Comparison of ENCODE assay signal across 17 cellular contexts in the genomic region with DNA sequence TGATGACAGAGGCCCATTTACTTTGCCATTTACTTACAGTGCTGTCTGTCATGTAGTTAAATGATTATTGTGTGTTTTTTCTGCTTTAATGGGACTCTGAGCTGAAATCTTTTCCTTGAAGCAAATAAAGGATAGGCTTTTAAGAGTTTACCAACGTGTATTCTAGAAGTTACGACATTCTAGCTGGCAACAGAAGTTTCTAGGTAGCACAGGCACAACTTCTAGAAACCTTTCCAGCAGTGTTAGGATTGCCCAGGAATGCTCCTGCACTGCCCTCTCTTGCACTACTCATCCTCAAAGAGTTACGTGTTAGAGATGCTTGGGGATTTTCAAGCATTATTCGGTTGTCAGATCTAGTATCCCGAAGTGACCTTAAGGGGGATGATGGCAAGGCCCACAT. TPM values are rescaled to one million over a fixed set of nuclear protein-coding genes. Genes with fewer than 3 reads are reported as not detected.
DNase-seq lines count a peak whose midpoint lies in the region; ATAC-seq and TF ChIP-seq lines count a peak whose summit lies in the region.
"Had no signal": no experiment of that assay in that cellular context is flagged by ENCODE, and none has a peak within 500 bp of the region (broad histone marks: within the 10 kb centered on the region; RNA-seq: fewer than 3 reads in every experiment).

No MANE protein-coding gene starts in this region.

- no peaks in the 10 kb centered on the region for H3K9me3 ChIP-seq in cardiac muscle cell (ENCODE audit: low read depth)
- H3K9me3 ChIP-seq in left ventricle myocardium inferior (replicated peaks): no peaks in the 10 kb centered on the region
- no peaks in the 10 kb centered on the region for H3K9me3 ChIP-seq in left lung
- H3K9me3 ChIP-seq in psoas muscle: no peaks in the 10 kb centered on the region
- no peaks in the 10 kb centered on the region for H3K9me3 ChIP-seq in GM23248 (ENCODE audit: low read depth)
- H3K9me3 ChIP-seq: A549 had no signal

- no peaks in the 10 kb centered on the region for H3F3A ChIP-seq in GM23248 (ENCODE audit: insufficient read depth)

- no peaks in the 10 kb centered on the region for H4K20me1 ChIP-seq in GM23248 (ENCODE audit: insufficient read depth)

- peaks cover 9% of the 10 kb centered on the region; the same call in 1 of the 2 replicates for H3K79me2 ChIP-seq in GM23248 (ENCODE audit: insufficient read depth)

- H3K4me2 ChIP-seq in GM23248 (ENCODE audit: unreplicated experiment): no peak overlapping the region
- H3K4me2 ChIP-seq: A549 had no signal

- no peaks in the 10 kb centered on the region for H3K27me3 ChIP-seq in cardiac muscle cell
- no peaks in the 10 kb centered on the region for H3K27me3 ChIP-seq in left ventricle myocardium inferior (ENCODE audit: low read depth)
- H3K27me3 ChIP-seq in left lung: no peaks in the 10 kb centered on the region
- H3K27me3 ChIP-seq in psoas muscle (ENCODE audit: insufficient read depth in 3 of 3, low read length in 2 of 3): no peaks in the 10 kb centered on the region
- no peaks in the 10 kb centered on the region for H3K27me3 ChIP-seq in GM23248 (replicated peaks; ENCODE audit: insufficient read depth)

- H3K36me3 ChIP-seq in cardiac muscle cell (peaks cover 41% of the 10 kb centered on the region), left ventricle myocardium inferior (peaks cover 62% of the 10 kb centered on the region), left lung (peaks cover 0 to 100% of the 10 kb centered on the region in 2 donors), psoas muscle (ENCODE audit: insufficient read depth in 1 of 2, low read depth in 1 of 2) (peaks cover 10 to 91% of the 10 kb centered on the region in 2 donors), GM23248 (ENCODE audit: low read depth) (peaks cover 61% of the 10 kb centered on the region)

- no peaks in the 10 kb centered on the region for H3K9me2 ChIP-seq in GM23248 (ENCODE audit: insufficient read depth)

- in situ Hi-C loops in GM23248 (cut with MboI): no loop called here

- H3K27ac ChIP-seq in cardiac muscle cell (peak overlapping the region; percentile 52), left ventricle myocardium inferior (replicated peaks) (no peak overlapping the region), left lung (peak overlapping the region in 1 of 2 donors; percentile 54), psoas muscle (no peak overlapping the region), GM23248 (no peak overlapping the region)
- H3K27ac ChIP-seq: 22Rv1, A549, C4-2B, HL-60 had no signal

- no peak overlapping the region for H3K9ac ChIP-seq in GM23248

- intact Hi-C loops in left ventricle myocardium inferior (cut with micrococcal nuclease): no loop called here
- intact Hi-C loops in left lung (cut with DNase I): no loop called here
- intact Hi-C loops in psoas muscle (cut with DNase I): no loop called here

- peak; percentile 91 for ATAC-seq in left lung
- ATAC-seq in psoas muscle: peak in 3 of 4 donors; percentile 33 to 65 (median 54)
- no peak for ATAC-seq in HG03460 (IDR thresholded peaks at IDR 0.05; ENCODE audit: unreplicated experiment)
- ATAC-seq in GM19328 (IDR thresholded peaks at IDR 0.05; ENCODE audit: unreplicated experiment): no peak
- ATAC-seq: A549 had no signal

- no peak overlapping the region for H2AFZ ChIP-seq in GM23248

- H3K4me1 ChIP-seq in cardiac muscle cell (ENCODE audit: low read depth) (peaks cover 5% of the 10 kb centered on the region), left ventricle myocardium inferior (peaks cover 19% of the 10 kb centered on the region), left lung (no peaks in the 10 kb centered on the region), psoas muscle (peaks cover 4% of the 10 kb centered on the region), GM23248 (ENCODE audit: insufficient read depth) (no peaks in the 10 kb centered on the region)
- H3K4me1 ChIP-seq: A549 had no signal

- H3K4me3 ChIP-seq in cardiac muscle cell: no peak overlapping the region
- H3K4me3 ChIP-seq in left ventricle myocardium inferior: no peak overlapping the region
- H3K4me3 ChIP-seq in left lung: no peak overlapping the region
- no peak overlapping the region for H3K4me3 ChIP-seq in psoas muscle
- H3K4me3 ChIP-seq in GM23248: no peak overlapping the region
- H3K4me3 ChIP-seq: A549 had no signal

- TF ChIP-seq CTCF in cardiac muscle cell (IDR thresholded peaks at IDR 0.05; ENCODE audit: low read depth, low read length) (no peak), left ventricle myocardium inferior (IDR thresholded peaks at IDR 0.05; ENCODE audit: borderline replicate concordance) (no peak), left lung (IDR thresholded peaks at IDR 0.05) (no peak), psoas muscle (IDR thresholded peaks at IDR 0.05) (no peak)

- DNase-seq in cardiac muscle cell (ENCODE audit: low read depth in 1 of 2, low spot score in 1 of 2): no peak
- DNase-seq in left ventricle myocardium inferior: no peak
- DNase-seq in left lung: no peak
- no peak for DNase-seq in psoas muscle
- no peak for DNase-seq in GM23248
- DNase-seq: AML-193; CD4-positive, alpha-beta T cell; DMS153; DMS79 treated with DMSO at 0.1 percent for 48 hours; GF-D8; H9 had no signal

- 39 to 75% (median 43%) methylated on average over 5 of the region's 5 CpGs for WGBS in psoas muscle, 3 donors
- 87 to 94% methylated on average over 5 of the region's 5 CpGs for WGBS in GM23248 (ENCODE audit: low coverage in 1 of 2, low lambda C conversion rate in 2 of 2, missing lambda C conversion rate in 2 of 2), 2 experiments

RNA-seq across cellular contexts. Expression of a gene that starts 42.5 kb away (rescaled TPM):
- total RNA-seq in cardiac muscle cell (under 0.01 TPM in 1 of 2 replicates, not detected in the other), left ventricle myocardium inferior (0.66 TPM), left lung (1 to 10 TPM; 2.4 to 2.8 TPM), psoas muscle (1 to 10 TPM in 1 of 4 donors, under 1 TPM in 3; 0.20 to 1.0 (median 0.59) TPM)
- polyA plus RNA-seq in cardiac muscle cell (0.20 TPM in 1 of 2 replicates, not detected in the other), psoas muscle (under 1 TPM; 0.15 to 0.93 (median 0.42) TPM), GM23248 (2016; fragmentation: Nextera tagmentation; extraction: Ambion mirVana) (not detected in 2 replicates)
- 0.11 and 0.13 TPM in 2 replicates for total RNA-seq in GM23248 (2014; rRNA removed; shearing (Covaris generic))
- total RNA-seq: H9 had no signal

Comparison
In these comparisons a context has a peak if more than half of its experiments do, and no peak if none do; other contexts are left out.
1. ATAC-seq: peak in left lung (single experiment) and psoas muscle (3 of 4); none in HG03460 (single experiment) and GM19328 (single experiment).